In genomic region chr5:62127098-62127736, GRCh38 we compare ENCODE assay signal across 18 cellular contexts.
"Had no signal": no experiment of that assay in that cellular context is flagged by ENCODE, and none has a peak within 500 bp of the region (broad histone marks: within the 10 kb centered on the region; RNA-seq: fewer than 3 reads in every experiment).

No MANE protein-coding gene starts in this region.

- H3K27me3 ChIP-seq: gastroesophageal sphincter, suprapubic skin, thyroid gland had no signal

- H3K36me3 Mint-ChIP-seq: natural killer cell, type B pancreatic cell had no signal

- H3K9me3 Mint-ChIP-seq: dendritic cell treated with granulocyte-macrophage colony-stimulating factor and Interleukin-4, amounts not matched to agents 40 ng/mL and 50 ng/mL, for 4 days; neural crest cell; type B pancreatic cell had no signal

- ATAC-seq: effector memory CD8-positive, alpha-beta T cell; gastroesophageal sphincter; left lobe of liver; natural killer cell; right cardiac atrium had no signal

- H3K27ac Mint-ChIP-seq: dendritic cell treated with granulocyte-macrophage colony-stimulating factor and Interleukin-4, amounts not matched to agents 40 ng/mL and 50 ng/mL, for 4 days; effector memory CD8-positive, alpha-beta T cell; natural killer cell; type B pancreatic cell had no signal

- H3K27ac ChIP-seq: esophagus squamous epithelium, gastroesophageal sphincter, suprapubic skin, thyroid gland had no signal

- DNase-seq: effector memory CD8-positive, alpha-beta T cell; esophagus squamous epithelium; foreskin fibroblast; glutamatergic neuron; islet precursor cell; mammary epithelial cell; natural killer cell; right cardiac atrium; stimulated activated CD4-positive, alpha-beta T cell treated with anti-CD3 and anti-CD28 coated beads, Interleukin-2, amount 100 ng/mL, for 48 hours; stimulated activated naive CD4-positive, alpha-beta T cell treated with Interleukin-2 at 50 U/mL for 16 hours; thyroid gland had no signal

- H3K4me3 Mint-ChIP-seq: dendritic cell treated with granulocyte-macrophage colony-stimulating factor and Interleukin-4, amounts not matched to agents 40 ng/mL and 50 ng/mL, for 4 days; effector memory CD8-positive, alpha-beta T cell; natural killer cell; neural crest cell; type B pancreatic cell had no signal

- H3K4me1 ChIP-seq: esophagus squamous epithelium, gastroesophageal sphincter, suprapubic skin, thyroid gland had no signal

- H3K4me1 Mint-ChIP-seq: natural killer cell had no signal

- H3K36me3 ChIP-seq: esophagus squamous epithelium, gastroesophageal sphincter, suprapubic skin, thyroid gland had no signal

- H3K9me3 ChIP-seq: esophagus squamous epithelium, gastroesophageal sphincter, suprapubic skin, thyroid gland had no signal

- H3K4me3 ChIP-seq: esophagus squamous epithelium, gastroesophageal sphincter, smooth muscle cell, suprapubic skin, thyroid gland had no signal

- H3K27me3 Mint-ChIP-seq: dendritic cell treated with granulocyte-macrophage colony-stimulating factor and Interleukin-4, amounts not matched to agents 40 ng/mL and 50 ng/mL, for 4 days had no signal

- H3K4me2 ChIP-seq: smooth muscle cell had no signal
